1 cellular context compared by ENCODE assay signal in the genomic region with DNA sequence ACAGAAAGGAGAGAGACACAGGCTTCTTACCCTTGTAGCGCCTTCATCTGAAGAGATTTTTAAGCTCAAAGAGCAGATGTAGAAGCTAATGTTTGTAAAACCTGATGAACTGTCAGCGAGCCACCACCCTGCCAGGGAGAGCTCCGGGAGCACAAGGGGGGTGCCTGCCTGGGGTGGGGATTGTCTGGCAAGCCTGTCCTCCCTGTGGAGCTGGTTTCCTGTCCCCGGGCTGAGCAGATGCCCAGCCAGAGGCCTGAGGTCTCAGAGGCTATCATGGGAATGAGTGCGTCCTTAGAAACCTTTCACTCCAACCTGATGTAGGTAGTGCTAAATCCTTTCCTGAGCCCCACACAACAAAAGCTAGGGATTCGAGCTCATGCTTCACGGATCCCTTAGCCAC.
TF ChIP-seq lines count a peak whose summit lies in the region.

No MANE protein-coding gene starts in this region.

TF ChIP-seq in HepG2, 621 proteins besides CTCF, POLR2A, EP300 and RAD21 (continued from another document):
- TF ChIP-seq, protein P1, sequence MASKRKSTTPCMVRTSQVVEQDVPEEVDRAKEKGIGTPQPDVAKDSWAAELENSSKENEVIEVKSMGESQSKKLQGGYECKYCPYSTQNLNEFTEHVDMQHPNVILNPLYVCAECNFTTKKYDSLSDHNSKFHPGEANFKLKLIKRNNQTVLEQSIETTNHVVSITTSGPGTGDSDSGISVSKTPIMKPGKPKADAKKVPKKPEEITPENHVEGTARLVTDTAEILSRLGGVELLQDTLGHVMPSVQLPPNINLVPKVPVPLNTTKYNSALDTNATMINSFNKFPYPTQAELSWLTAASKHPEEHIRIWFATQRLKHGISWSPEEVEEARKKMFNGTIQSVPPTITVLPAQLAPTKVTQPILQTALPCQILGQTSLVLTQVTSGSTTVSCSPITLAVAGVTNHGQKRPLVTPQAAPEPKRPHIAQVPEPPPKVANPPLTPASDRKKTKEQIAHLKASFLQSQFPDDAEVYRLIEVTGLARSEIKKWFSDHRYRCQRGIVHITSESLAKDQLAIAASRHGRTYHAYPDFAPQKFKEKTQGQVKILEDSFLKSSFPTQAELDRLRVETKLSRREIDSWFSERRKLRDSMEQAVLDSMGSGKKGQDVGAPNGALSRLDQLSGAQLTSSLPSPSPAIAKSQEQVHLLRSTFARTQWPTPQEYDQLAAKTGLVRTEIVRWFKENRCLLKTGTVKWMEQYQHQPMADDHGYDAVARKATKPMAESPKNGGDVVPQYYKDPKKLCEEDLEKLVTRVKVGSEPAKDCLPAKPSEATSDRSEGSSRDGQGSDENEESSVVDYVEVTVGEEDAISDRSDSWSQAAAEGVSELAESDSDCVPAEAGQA (IDR thresholded peaks at IDR 0.05; ENCODE audit: low read depth), result no peak
- TF ChIP-seq, protein P1 (CRISPR knock-in tag; IDR thresholded peaks at IDR 0.05; ENCODE audit: borderline replicate concordance), result no peak
- TF ChIP-seq, protein P2, sequence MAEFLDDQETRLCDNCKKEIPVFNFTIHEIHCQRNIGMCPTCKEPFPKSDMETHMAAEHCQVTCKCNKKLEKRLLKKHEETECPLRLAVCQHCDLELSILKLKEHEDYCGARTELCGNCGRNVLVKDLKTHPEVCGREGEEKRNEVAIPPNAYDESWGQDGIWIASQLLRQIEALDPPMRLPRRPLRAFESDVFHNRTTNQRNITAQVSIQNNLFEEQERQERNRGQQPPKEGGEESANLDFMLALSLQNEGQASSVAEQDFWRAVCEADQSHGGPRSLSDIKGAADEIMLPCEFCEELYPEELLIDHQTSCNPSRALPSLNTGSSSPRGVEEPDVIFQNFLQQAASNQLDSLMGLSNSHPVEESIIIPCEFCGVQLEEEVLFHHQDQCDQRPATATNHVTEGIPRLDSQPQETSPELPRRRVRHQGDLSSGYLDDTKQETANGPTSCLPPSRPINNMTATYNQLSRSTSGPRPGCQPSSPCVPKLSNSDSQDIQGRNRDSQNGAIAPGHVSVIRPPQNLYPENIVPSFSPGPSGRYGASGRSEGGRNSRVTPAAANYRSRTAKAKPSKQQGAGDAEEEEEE (CRISPR knock-in tag; IDR thresholded peaks at IDR 0.05; ENCODE audit: borderline replicate concordance), result no peak
- TF ChIP-seq ZNF639 (CRISPR knock-in tag; conservative IDR thresholded peaks at IDR 0.05) (no peak), PBX2 (CRISPR knock-in tag; IDR thresholded peaks at IDR 0.05) (no peak), ZNF431 (CRISPR knock-in tag; IDR thresholded peaks at IDR 0.05; ENCODE audit: borderline replicate concordance, low read depth) (no peak), FOXK2 (IDR thresholded peaks at IDR 0.05) (no peak), SP5 (CRISPR knock-in tag; IDR thresholded peaks at IDR 0.05; ENCODE audit: borderline replicate concordance, low read depth) (no peak), TCF12 (IDR thresholded peaks at IDR 0.05) (no peak), TCF12 (CRISPR knock-in tag; IDR thresholded peaks at IDR 0.05) (no peak), NFKBIZ (CRISPR knock-in tag; IDR thresholded peaks at IDR 0.05) (no peak), CSRNP2 (CRISPR knock-in tag; conservative IDR thresholded peaks at IDR 0.05; ENCODE audit: low read depth) (no peak), IRX3 (CRISPR knock-in tag; IDR thresholded peaks at IDR 0.05; ENCODE audit: borderline replicate concordance, low read depth) (no peak), ZNF598 (CRISPR knock-in tag; IDR thresholded peaks at IDR 0.05; ENCODE audit: borderline replicate concordance) (no peak)
- TF ChIP-seq, protein P3, sequence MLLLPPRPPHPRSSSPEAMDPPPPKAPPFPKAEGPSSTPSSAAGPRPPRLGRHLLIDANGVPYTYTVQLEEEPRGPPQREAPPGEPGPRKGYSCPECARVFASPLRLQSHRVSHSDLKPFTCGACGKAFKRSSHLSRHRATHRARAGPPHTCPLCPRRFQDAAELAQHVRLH (CRISPR knock-in tag; IDR thresholded peaks at IDR 0.05; ENCODE audit: borderline replicate concordance, low read depth), result no peak
- TF ChIP-seq, protein P4, sequence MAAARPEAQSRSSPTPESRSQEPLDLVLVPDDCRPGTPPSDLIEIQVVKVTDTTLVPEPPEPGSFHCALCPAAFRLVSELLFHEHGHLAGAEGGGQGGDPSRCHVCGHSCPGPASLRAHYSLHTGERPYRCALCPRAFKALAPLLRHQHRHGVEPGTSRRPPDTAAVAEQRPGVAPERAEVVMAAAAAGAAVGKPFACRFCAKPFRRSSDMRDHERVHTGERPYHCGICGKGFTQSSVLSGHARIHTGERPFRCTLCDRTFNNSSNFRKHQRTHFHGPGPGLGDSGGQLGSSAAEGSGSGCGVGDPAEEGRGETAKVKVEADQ (CRISPR knock-in tag; IDR thresholded peaks at IDR 0.05; ENCODE audit: borderline replicate concordance), result no peak
- TF ChIP-seq, protein P5, sequence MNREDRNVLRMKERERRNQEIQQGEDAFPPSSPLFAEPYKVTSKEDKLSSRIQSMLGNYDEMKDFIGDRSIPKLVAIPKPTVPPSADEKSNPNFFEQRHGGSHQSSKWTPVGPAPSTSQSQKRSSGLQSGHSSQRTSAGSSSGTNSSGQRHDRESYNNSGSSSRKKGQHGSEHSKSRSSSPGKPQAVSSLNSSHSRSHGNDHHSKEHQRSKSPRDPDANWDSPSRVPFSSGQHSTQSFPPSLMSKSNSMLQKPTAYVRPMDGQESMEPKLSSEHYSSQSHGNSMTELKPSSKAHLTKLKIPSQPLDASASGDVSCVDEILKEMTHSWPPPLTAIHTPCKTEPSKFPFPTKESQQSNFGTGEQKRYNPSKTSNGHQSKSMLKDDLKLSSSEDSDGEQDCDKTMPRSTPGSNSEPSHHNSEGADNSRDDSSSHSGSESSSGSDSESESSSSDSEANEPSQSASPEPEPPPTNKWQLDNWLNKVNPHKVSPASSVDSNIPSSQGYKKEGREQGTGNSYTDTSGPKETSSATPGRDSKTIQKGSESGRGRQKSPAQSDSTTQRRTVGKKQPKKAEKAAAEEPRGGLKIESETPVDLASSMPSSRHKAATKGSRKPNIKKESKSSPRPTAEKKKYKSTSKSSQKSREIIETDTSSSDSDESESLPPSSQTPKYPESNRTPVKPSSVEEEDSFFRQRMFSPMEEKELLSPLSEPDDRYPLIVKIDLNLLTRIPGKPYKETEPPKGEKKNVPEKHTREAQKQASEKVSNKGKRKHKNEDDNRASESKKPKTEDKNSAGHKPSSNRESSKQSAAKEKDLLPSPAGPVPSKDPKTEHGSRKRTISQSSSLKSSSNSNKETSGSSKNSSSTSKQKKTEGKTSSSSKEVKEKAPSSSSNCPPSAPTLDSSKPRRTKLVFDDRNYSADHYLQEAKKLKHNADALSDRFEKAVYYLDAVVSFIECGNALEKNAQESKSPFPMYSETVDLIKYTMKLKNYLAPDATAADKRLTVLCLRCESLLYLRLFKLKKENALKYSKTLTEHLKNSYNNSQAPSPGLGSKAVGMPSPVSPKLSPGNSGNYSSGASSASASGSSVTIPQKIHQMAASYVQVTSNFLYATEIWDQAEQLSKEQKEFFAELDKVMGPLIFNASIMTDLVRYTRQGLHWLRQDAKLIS (CRISPR knock-in tag; IDR thresholded peaks at IDR 0.05), result no peak
